In genomic region chr16:27703545-27703944, GRCh38 we compare ENCODE assay signal across 16 cellular contexts.
DNase-seq lines count a peak whose midpoint lies in the region; ATAC-seq and TF ChIP-seq lines count a peak whose summit lies in the region.
"Had no signal": no experiment of that assay in that cellular context is flagged by ENCODE, and none has a peak within 500 bp of the region (broad histone marks: within the 10 kb centered on the region; RNA-seq: fewer than 3 reads in every experiment).

No MANE protein-coding gene starts in this region.

- H3K27me3 ChIP-seq in gastroesophageal sphincter: no peaks in the 10 kb centered on the region
- H3K27me3 ChIP-seq: tibial nerve had no signal

- H3K27ac ChIP-seq in SK-N-MC (no peak overlapping the region), gastroesophageal sphincter (no peak overlapping the region)
- H3K27ac ChIP-seq: C4-2B, parathyroid adenoma, tibial nerve had no signal

- H3K36me3 ChIP-seq in SK-N-MC (ENCODE audit: insufficient read depth, low read length) (no peaks in the 10 kb centered on the region), gastroesophageal sphincter (peaks cover 0 to 75% of the 10 kb centered on the region in 2 donors)

- TF ChIP-seq CTCF in fibroblast of the aortic adventitia (IDR thresholded peaks at IDR 0.05; ENCODE audit: insufficient read depth, low read length): no peak
- TF ChIP-seq CTCF in gastroesophageal sphincter (IDR thresholded peaks at IDR 0.05): no peak

- TF ChIP-seq POLR2A in gastroesophageal sphincter (IDR thresholded peaks at IDR 0.05): no peak

- H3K4me3 ChIP-seq in SK-N-MC: no peak overlapping the region
- H3K4me3 ChIP-seq in fibroblast of the aortic adventitia (ENCODE audit: low read depth, low read length): no peak overlapping the region
- no peak overlapping the region for H3K4me3 ChIP-seq in gastroesophageal sphincter
- H3K4me3 ChIP-seq: tibial nerve had no signal

- no peak for ATAC-seq in gastroesophageal sphincter
- no peak for ATAC-seq in HG02623 (IDR thresholded peaks at IDR 0.05; ENCODE audit: unreplicated experiment)
- ATAC-seq: activated CD4-positive, alpha-beta T cell treated with anti-CD3 and anti-CD28 coated beads for 36 hours; activated naive CD8-positive, alpha-beta T cell treated with anti-CD3 and anti-CD28 coated beads, Interleukin-2, amount 50 U/mL, for 24 hours had no signal

- peak; percentile 65 for DNase-seq in EH (ENCODE audit: low read depth)
- DNase-seq in SK-N-MC (ENCODE audit: low read depth, low spot score): peak; percentile 3
- DNase-seq in fibroblast of the aortic adventitia (ENCODE audit: low read depth): peak; percentile 12
- peak; percentile 21 for DNase-seq in retina
- no peak for DNase-seq in NCI-H226
- no peak for DNase-seq in NCI-H446 treated with DMSO at 0.1 percent for 48 hours (lab: John Stamatoyannopoulos, UW)
- DNase-seq: activated CD4-positive, alpha-beta T cell treated with anti-CD3 and anti-CD28 coated beads for 36 hours; activated naive CD8-positive, alpha-beta T cell treated with anti-CD3 and anti-CD28 coated beads, Interleukin-2, amount 50 U/mL, for 24 hours; activated T-cell treated with anti-CD3 and anti-CD28 coated beads for 4 hours; cortex of kidney; NCI-H1417 treated with DMSO at 0.1 percent for 48 hours had no signal

- no peak for TF ChIP-seq EP300 in gastroesophageal sphincter (IDR thresholded peaks at IDR 0.05)

- 63% methylated on average over 5 of the region's 5 CpGs; no CpG with 5 or more reads in 1 of the 2 donors for WGBS in gastroesophageal sphincter (ENCODE audit: low coverage in 1 of 2), 2 donors

- no peaks in the 10 kb centered on the region for H3K4me1 ChIP-seq in gastroesophageal sphincter
- H3K4me1 ChIP-seq: parathyroid adenoma had no signal

- H3K9me3 ChIP-seq in SK-N-MC (ENCODE audit: low read depth, low read length) (no peaks in the 10 kb centered on the region), gastroesophageal sphincter (no peaks in the 10 kb centered on the region)
- H3K9me3 ChIP-seq: tibial nerve had no signal

- H3K9ac ChIP-seq in SK-N-MC (ENCODE audit: insufficient read length): no peak overlapping the region
- H3K9ac ChIP-seq: parathyroid adenoma had no signal

Comparison
In these comparisons a context has a peak if more than half of its experiments do, and no peak if none do; other contexts are left out.
1. DNase-seq: peak in EH (single experiment), SK-N-MC (single experiment), fibroblast of the aortic adventitia (single experiment) and retina (single experiment); none in NCI-H226 (single experiment) and NCI-H446 treated with DMSO at 0.1 percent for 48 hours (single experiment).